ENCODE assay signal across 8 cellular contexts in genomic region chr5:160421625-160422258, GRCh38. TPM values are rescaled to one million over a fixed set of nuclear protein-coding genes. Genes with fewer than 3 reads are reported as not detected.
DNase-seq lines count a peak whose midpoint lies in the region; ATAC-seq and TF ChIP-seq lines count a peak whose summit lies in the region.

Gene PTTG1, plus strand, starts transcription at chr5:160421855. Its CDS starts 458 bp downstream, at chr5:160422313.

- WGBS in ectodermal cell, 2 experiments: 0 to 1% methylated on average over 39 of the region's 39 CpGs
- WGBS in lung, 2 donors: 0 to 1% methylated on average over 38 to 39 of the region's 39 CpGs

- H3K36me3 ChIP-seq in ectodermal cell (ENCODE audit: control insufficient read depth, insufficient read depth, low read length): peaks cover 5% of the 10 kb centered on the region
- H3K36me3 ChIP-seq in lung (ENCODE audit: control insufficient read depth in 2 of 2, insufficient read depth in 2 of 2, low read length in 2 of 2): no peaks in the 10 kb centered on the region

- peak within 1 kb of the TSS; percentile 66 for H3K4me3 ChIP-seq in ectodermal cell (ENCODE audit: insufficient read depth, low read depth, low read length)
- H3K4me3 ChIP-seq in lung: peak within 1 kb of the TSS; percentile 55

- peak within 1 kb of the TSS; percentile 88 for H3K27ac Mint-ChIP-seq in CD4-positive, alpha-beta T cell
- H3K27ac Mint-ChIP-seq in activated CD4-positive, alpha-beta memory T cell treated with anti-CD3 and anti-CD28 coated beads for 36 hours: peak within 1 kb of the TSS; percentile 87

- CTCF ChIA-PET in CD4-positive, alpha-beta T cell (lab: Charles Lee): interaction anchor here (1.1 to 8.2 kb wide), 4 partner anchors 10 to 1265 kb away, joined by 3 to 114 read pairs (median 4); no protein-coding TSS in a partner anchor
- CTCF ChIA-PET in activated CD4-positive, alpha-beta memory T cell treated with anti-CD3 and anti-CD28 coated beads for 36 hours (lab: Charles Lee): interaction anchor here (1.2 to 9.4 kb wide), 5 partner anchors 17 to 86 kb away, joined by 3 to 118 read pairs (median 6); no protein-coding TSS in a partner anchor

- intact Hi-C loops in CD4-positive, alpha-beta T cell (cut with DNase I, micrococcal nuclease): loop anchor here (5.0 kb wide), 3 partner anchors 46 to 299 kb away; no protein-coding TSS in a partner anchor
- intact Hi-C loops in activated CD4-positive, alpha-beta memory T cell treated with anti-CD3 and anti-CD28 coated beads for 36 hours (cut with micrococcal nuclease): loop anchor here (1.0 to 2.0 kb wide), 3 partner anchors 47 to 118 kb away; no protein-coding TSS in a partner anchor

- H3K4me1 ChIP-seq in ectodermal cell (ENCODE audit: control insufficient read depth, insufficient read depth, low read length): peaks cover 13% of the 10 kb centered on the region
- peaks cover 6 to 9% of the 10 kb centered on the region in 2 donors for H3K4me1 ChIP-seq in lung (ENCODE audit: control insufficient read depth in 2 of 2, insufficient read depth in 2 of 2, low read length in 2 of 2)

- peak; percentile 71 for ATAC-seq in CD4-positive, alpha-beta T cell (ENCODE audit: poor library complexity)
- ATAC-seq in GM19452 (IDR thresholded peaks at IDR 0.05; ENCODE audit: unreplicated experiment) (peak; percentile 70), HG03575 (IDR thresholded peaks at IDR 0.05; ENCODE audit: extremely low read depth, insufficient number of reproducible peaks, low FRiP score, unreplicated experiment) (peak; percentile 30), lung (ENCODE audit: insufficient read depth, low FRiP score) (peak; percentile 90)

- H3K9me3 ChIP-seq in CD4-positive, alpha-beta T cell (ENCODE audit: control insufficient read depth, low read length): no peaks in the 10 kb centered on the region
- H3K9me3 ChIP-seq in ectodermal cell (ENCODE audit: control insufficient read depth, low read length) (no peaks in the 10 kb centered on the region), lung (ENCODE audit: control insufficient read depth in 2 of 2, insufficient read depth in 1 of 2, low read length in 1 of 2) (no peaks in the 10 kb centered on the region)

- TF ChIP-seq CTCF in CD4-positive, alpha-beta T cell (IDR thresholded peaks at IDR 0.05): no peak
- TF ChIP-seq CTCF in lung (IDR thresholded peaks at IDR 0.05; ENCODE audit: control extremely low read depth, extremely low read depth): no peak

- H3K27me3 ChIP-seq in CD4-positive, alpha-beta T cell (ENCODE audit: control insufficient read depth, insufficient read depth, low read length): no peaks in the 10 kb centered on the region
- H3K27me3 ChIP-seq in ectodermal cell (ENCODE audit: control insufficient read depth, insufficient read depth, low read length, poor library complexity, severe bottlenecking) (no peaks in the 10 kb centered on the region), lung (ENCODE audit: control insufficient read depth, insufficient read depth) (no peaks in the 10 kb centered on the region)

- POLR2A ChIA-PET in CD4-positive, alpha-beta T cell (lab: Charles Lee): interaction anchor here (0.6 to 4.2 kb wide), 6 partner anchors 17 to 1978 kb away, joined by 3 to 24 read pairs (median 4); no protein-coding TSS in a partner anchor
- POLR2A ChIA-PET in activated CD4-positive, alpha-beta memory T cell treated with anti-CD3 and anti-CD28 coated beads for 36 hours (lab: Charles Lee): interaction anchor here (0.7 to 2.6 kb wide), 5 partner anchors 11 to 59 kb away, joined by 3 to 17 read pairs (median 4); no protein-coding TSS in a partner anchor

- H3K27me3 Mint-ChIP-seq in CD4-positive, alpha-beta T cell: no peaks in the 10 kb centered on the region
- H3K27me3 Mint-ChIP-seq in activated CD4-positive, alpha-beta memory T cell treated with anti-CD3 and anti-CD28 coated beads for 36 hours: no peaks in the 10 kb centered on the region

- peaks cover 20% of the 10 kb centered on the region for H3K36me3 Mint-ChIP-seq in CD4-positive, alpha-beta T cell (ENCODE audit: low read depth)
- H3K36me3 Mint-ChIP-seq in activated CD4-positive, alpha-beta memory T cell treated with anti-CD3 and anti-CD28 coated beads for 36 hours: peaks cover 37% of the 10 kb centered on the region

- H3K9me3 Mint-ChIP-seq in CD4-positive, alpha-beta T cell: no peaks in the 10 kb centered on the region
- H3K9me3 Mint-ChIP-seq in activated CD4-positive, alpha-beta memory T cell treated with anti-CD3 and anti-CD28 coated beads for 36 hours: no peaks in the 10 kb centered on the region

- H3K4me1 Mint-ChIP-seq in CD4-positive, alpha-beta T cell (ENCODE audit: low read depth): peaks cover 86% of the 10 kb centered on the region
- H3K4me1 Mint-ChIP-seq in activated CD4-positive, alpha-beta memory T cell treated with anti-CD3 and anti-CD28 coated beads for 36 hours (ENCODE audit: low read depth): peaks cover 58% of the 10 kb centered on the region

- peak; percentile 81 to 89 (median 88) for DNase-seq in CD4-positive, alpha-beta T cell
- DNase-seq in NCI-H82 (lab: John Stamatoyannopoulos, UW) (peak; percentile 98), lung (ENCODE audit: low spot score) (peak; percentile 95)
- peak; percentile 95 for DNase-seq in activated CD4-positive, alpha-beta memory T cell treated with anti-CD3 and anti-CD28 coated beads for 36 hours
- DNase-seq in stimulated activated CD4-positive, alpha-beta T cell treated with anti-CD3 and anti-CD28 coated beads, TNF-alpha, amount 100 ng/mL, for 24 hours (ENCODE audit: low read depth in 3 of 3): peak; percentile 75 to 93 (median 80)

- peak within 1 kb of the TSS; percentile 37 for H3K27ac ChIP-seq in CD4-positive, alpha-beta T cell (ENCODE audit: low read depth, low read length)
- no peak within 1 kb of the TSS for H3K27ac ChIP-seq in ectodermal cell (ENCODE audit: insufficient read depth, low read depth, low read length, poor library complexity, severe bottlenecking)
- peak within 1 kb of the TSS; percentile 54 to 83 for H3K27ac ChIP-seq in lung (ENCODE audit: low read depth in 1 of 2, low read length in 1 of 2)

- peak within 1 kb of the TSS; percentile 95 for H3K4me3 Mint-ChIP-seq in CD4-positive, alpha-beta T cell
- H3K4me3 Mint-ChIP-seq in activated CD4-positive, alpha-beta memory T cell treated with anti-CD3 and anti-CD28 coated beads for 36 hours: peak within 1 kb of the TSS; percentile 87

RNA-seq across cellular contexts. Expression of gene PTTG1, which starts in this region (rescaled TPM):
- total RNA-seq in CD4-positive, alpha-beta T cell: 10 to 100 TPM; 15.1 to 17.6 TPM
- total RNA-seq in activated CD4-positive, alpha-beta memory T cell treated with anti-CD3 and anti-CD28 coated beads for 36 hours: 100 to 1,000 TPM; 228 to 236 TPM
- 244 TPM for polyA plus RNA-seq in ectodermal cell (2013, experiment 1 of 4)
- polyA plus RNA-seq in ectodermal cell (2013, experiment 2 of 4): 212 TPM
- 282 TPM for polyA plus RNA-seq in ectodermal cell (2013, experiment 3 of 4)
- polyA plus RNA-seq in ectodermal cell (2013, experiment 4 of 4): 300 TPM
- total RNA-seq in lung: 10 to 100 TPM in 1 of 2 donors, 1 to 10 TPM in 1; 4.0 to 17.1 TPM
- polyA plus RNA-seq in lung: 10 to 100 TPM; 13.7 to 29.2 TPM

Comparison
In these comparisons a context has a peak if more than half of its experiments do, and no peak if none do; other contexts are left out.
1. RNA of gene PTTG1 (total RNA-seq): 228 to 236 TPM in activated CD4-positive, alpha-beta memory T cell treated with anti-CD3 and anti-CD28 coated beads for 36 hours; 15.1 to 17.6 TPM in CD4-positive, alpha-beta T cell and 4.0 to 17.1 TPM in lung; every median in the first group is over 10 times any median in the second.
2. ATAC-seq: peak in every context shown above with its lines; median percentile 90 in lung; 71 in CD4-positive, alpha-beta T cell; 70 in GM19452; 30 in HG03575.
3. Peak in every context shown above with its lines, with median percentiles within 50 percentile points of each other: DNase-seq.